ENCODE assay signal across 18 cellular contexts in genomic region chrX:19122641-19123009, GRCh38. TPM values are rescaled to one million over a fixed set of nuclear protein-coding genes. Genes with fewer than 3 reads are reported as not detected.
DNase-seq lines count a peak whose midpoint lies in the region; ATAC-seq, FAIRE-seq and TF ChIP-seq lines count a peak whose summit lies in the region.
"Had no signal": no experiment of that assay in that cellular context is flagged by ENCODE, and none has a peak within 500 bp of the region (broad histone marks: within the 10 kb centered on the region; RNA-seq: fewer than 3 reads in every experiment).

No MANE protein-coding gene starts in this region.

- DNase-seq in NCI-H748 (lab: John Stamatoyannopoulos, UW; ENCODE audit: unreplicated experiment) (peak; percentile 8), NCI-H748 treated with DMSO at 0.1 percent for 48 hours (lab: John Stamatoyannopoulos, UW) (no peak), mammary epithelial cell (no peak), kidney (peak; percentile 64), cortex of kidney (lab: John Stamatoyannopoulos, UW) (no peak), NCI-H2029 treated with DMSO at 0.1 percent for 48 hours (lab: John Stamatoyannopoulos, UW) (no peak)
- DNase-seq: activated T-cell treated with anti-CD3 and anti-CD28 coated beads, Interleukin-2, amount 50 U/mL, for 4 hours; CD8-positive, alpha-beta T cell; NCI-H446; T-helper 17 cell had no signal

- no peaks in the 10 kb centered on the region for H3K79me2 ChIP-seq in mammary epithelial cell (ENCODE audit: insufficient read depth, low read length)

- WGBS in mammary epithelial cell (ENCODE audit: low coverage, missing lambda C conversion rate): 13% methylated on average over 8 of the region's 35 CpGs

- H3K4me3 ChIP-seq in mammary epithelial cell (replicated peaks in 1 of 3; ENCODE audit: insufficient read depth in 1 of 3, low read depth in 2 of 3, low read length in 3 of 3) (no peak overlapping the region), kidney (ENCODE audit: low read length in 2 of 2) (no peak overlapping the region), skeletal muscle satellite cell (ENCODE audit: low read length) (no peak overlapping the region)

- H3K36me3 ChIP-seq in mammary epithelial cell (ENCODE audit: insufficient read depth, low read length): no peaks in the 10 kb centered on the region
- no peaks in the 10 kb centered on the region for H3K36me3 ChIP-seq in kidney (ENCODE audit: control insufficient read depth in 1 of 2, insufficient read depth in 2 of 2, low read length in 2 of 2)
- no peaks in the 10 kb centered on the region for H3K36me3 ChIP-seq in skeletal muscle satellite cell (ENCODE audit: insufficient read depth, low read length)
- H3K36me3 ChIP-seq: adrenal gland had no signal

- H3K27me3 ChIP-seq in mammary epithelial cell (ENCODE audit: insufficient read depth, low read length): peaks cover 7% of the 10 kb centered on the region
- H3K27me3 ChIP-seq in skeletal muscle satellite cell (ENCODE audit: control insufficient read depth, insufficient read depth, low read length): peaks cover 3% of the 10 kb centered on the region

- H3K4me1 ChIP-seq in mammary epithelial cell (ENCODE audit: insufficient read depth, low read length): no peaks in the 10 kb centered on the region
- no peaks in the 10 kb centered on the region for H3K4me1 ChIP-seq in kidney (ENCODE audit: control insufficient read depth in 1 of 2, insufficient read depth in 1 of 2, low read depth in 1 of 2, low read length in 2 of 2)
- peaks cover 4% of the 10 kb centered on the region for H3K4me1 ChIP-seq in skeletal muscle satellite cell (ENCODE audit: control insufficient read depth, insufficient read depth, low read length)
- H3K4me1 ChIP-seq: adrenal gland had no signal

- H3K9me3 ChIP-seq in mammary epithelial cell (replicated peaks; ENCODE audit: insufficient read depth, low read length) (no peaks in the 10 kb centered on the region), kidney (ENCODE audit: control insufficient read depth in 1 of 2, low read length in 2 of 2) (no peaks in the 10 kb centered on the region), skeletal muscle satellite cell (replicated peaks; ENCODE audit: low read length) (no peaks in the 10 kb centered on the region)
- H3K9me3 ChIP-seq: adrenal gland had no signal

- intact Hi-C loops in mammary epithelial cell (cut with micrococcal nuclease) (no loop called here), kidney (cut with DNase I) (no loop called here)

- H3K9ac ChIP-seq in mammary epithelial cell (ENCODE audit: insufficient read depth, low read length) (no peak overlapping the region), kidney (ENCODE audit: low read length in 2 of 2) (no peak overlapping the region), skeletal muscle satellite cell (ENCODE audit: low read depth, low read length) (no peak overlapping the region)

- BruUV-seq in mammary epithelial cell (replicated peaks; lab: Mats Ljungman, UMichigan): no TSS peak

- ATAC-seq in GM18520 (IDR thresholded peaks at IDR 0.05; ENCODE audit: unreplicated experiment): no peak
- ATAC-seq: activated CD4-positive, alpha-beta T cell treated with anti-CD3 and anti-CD28 coated beads for 36 hours; activated T-cell treated with anti-CD3 and anti-CD28 coated beads, Interleukin-2, amount 50 U/mL, for 4 hours; CD8-positive, alpha-beta T cell; T-helper 17 cell had no signal

- H3K27ac ChIP-seq in mammary epithelial cell (ENCODE audit: insufficient read depth, low read depth, low read length) (no peak overlapping the region), kidney (ENCODE audit: low read depth in 2 of 2, low read length in 2 of 2) (no peak overlapping the region)
- H3K27ac ChIP-seq: adrenal gland had no signal

- dilution Hi-C loops in mammary epithelial cell (cut with HindIII; ENCODE audit: low sequenced_read_pairs): no loop called here

- H2AFZ ChIP-seq in mammary epithelial cell (ENCODE audit: low read depth, low read length): peak overlapping the region; percentile 48

- in situ Hi-C loops in mammary epithelial cell (cut with MboI; ENCODE audit: low sequenced_read_pairs in 2 of 2): no loop called here

- H3K4me2 ChIP-seq in mammary epithelial cell (ENCODE audit: insufficient read depth, low read depth, low read length) (peak overlapping the region; percentile 76), skeletal muscle satellite cell (ENCODE audit: low read length) (peak overlapping the region; percentile 72)

- no peaks in the 10 kb centered on the region for H4K20me1 ChIP-seq in mammary epithelial cell (ENCODE audit: insufficient read depth, low read length)

- no peak for FAIRE-seq in kidney (lab: Jason Lieb, UNC)
- FAIRE-seq: G401.6, GM19239, keratinocyte had no signal

- TF ChIP-seq CTCF in mammary epithelial cell (conservative IDR thresholded peaks at IDR 0.05 in 1 of 2, IDR thresholded peaks at IDR 0.05 in 1 of 2; ENCODE audit: extremely low read depth in 1 of 2, insufficient read depth in 1 of 2, low read depth in 1 of 2, low read length in 2 of 2): no peak
- TF ChIP-seq CTCF in kidney (IDR thresholded peaks at IDR 0.05; ENCODE audit: borderline replicate concordance, extremely low read depth, insufficient read depth): no peak

- CTCF ChIA-PET in mammary epithelial cell (lab: Charles Lee; ENCODE audit: low non-redundant PET): no interaction called here

RNA-seq across cellular contexts. Expression of gene ADGRG2, which starts 0.4 kb away (rescaled TPM):
- total RNA-seq in mammary epithelial cell (under 1 TPM; 0.17 to 0.26 TPM), kidney (1.2 TPM)
- polyA plus RNA-seq in mammary epithelial cell (0.22 TPM), kidney (ENCODE audit: insufficient read depth, low read depth, low replicate concordance) (not detected)
- polyA minus RNA-seq in mammary epithelial cell: not detected
- total RNA-seq in skeletal muscle satellite cell (2012; rRNA removed): 1.7 and 3.3 TPM in 2 replicates
- total RNA-seq: activated CD4-positive, alpha-beta T cell treated with anti-CD3 and anti-CD28 coated beads for 36 hours; activated T-cell treated with anti-CD3 and anti-CD28 coated beads, Interleukin-2, amount 50 U/mL, for 4 hours; CD8-positive, alpha-beta T cell; dermis blood vessel endothelial cell; T-helper 17 cell had no signal

Comparison
In these comparisons a context has a peak if more than half of its experiments do, and no peak if none do; other contexts are left out.
1. DNase-seq: peak in NCI-H748 (single experiment) and kidney (single experiment); none in NCI-H748 treated with DMSO at 0.1 percent for 48 hours (single experiment), mammary epithelial cell (single experiment), cortex of kidney (single experiment) and NCI-H2029 treated with DMSO at 0.1 percent for 48 hours (single experiment).